7 cellular contexts compared by ENCODE assay signal in genomic region chr10:125900963-125901362, GRCh38. TPM values are rescaled to one million over a fixed set of nuclear protein-coding genes. Genes with fewer than 3 reads are reported as not detected.
A peak's percentile ranks its signal among the peaks of the same experiment; 100 is the strongest.
DNase-seq lines count a peak whose midpoint lies in the region; FAIRE-seq and TF ChIP-seq lines count a peak whose summit lies in the region.
"Not testable (repeated sequence)": the region's sequence is repeated elsewhere in the genome, so short reads cannot be mapped to it uniquely, and the experiment has no call there.

No MANE protein-coding gene starts in this region.

- H3K27me3 Mint-ChIP-seq in astrocyte (ENCODE audit: low read depth, unreplicated experiment); endodermal cell (ENCODE audit: insufficient read depth): not testable (repeated sequence)

- H3K9ac ChIP-seq in astrocyte (ENCODE audit: low read length); endodermal cell (ENCODE audit: extremely low read depth, low read length, poor library complexity, severe bottlenecking): not testable (repeated sequence)

- not testable (repeated sequence) for H4K20me1 ChIP-seq in astrocyte (ENCODE audit: insufficient read depth, low read length)

- H3K4me3 Mint-ChIP-seq in astrocyte (ENCODE audit: unreplicated experiment); endodermal cell: not testable (repeated sequence)

- H2AFZ ChIP-seq in astrocyte (ENCODE audit: low read depth, low read length), result not testable (repeated sequence)

- not testable (repeated sequence) for H3K4me3 ChIP-seq in astrocyte (ENCODE audit: insufficient read depth, low read depth, low read length); endodermal cell (ENCODE audit: low read length); skin epidermis

- H3K36me3 Mint-ChIP-seq in astrocyte (ENCODE audit: low read depth, unreplicated experiment), result not testable (repeated sequence)
- H3K36me3 Mint-ChIP-seq in endodermal cell (ENCODE audit: low read depth), result peaks cover 11% of the 10 kb centered on the region

- peak overlapping the region; percentile 41 for H3K4me2 ChIP-seq in astrocyte (ENCODE audit: low read length)

- not testable (repeated sequence) for H3K9me3 ChIP-seq in astrocyte (ENCODE audit: insufficient read depth, low read depth, low read length); endodermal cell (ENCODE audit: control insufficient read depth, low read length)

- not testable (repeated sequence) for H3K27me3 ChIP-seq in astrocyte (ENCODE audit: insufficient read depth, low read length); endodermal cell (ENCODE audit: control insufficient read depth, insufficient read depth, low read length, poor library complexity, severe bottlenecking)

- WGBS in endodermal cell (ENCODE audit: insufficient coverage in 1 of 2, insufficient read length in 1 of 2), 2 experiments, result 87% methylated on average over 2 of the region's 3 CpGs; no CpG with 5 or more reads in 1 of the 2 experiments

- H3K79me2 ChIP-seq in astrocyte (ENCODE audit: insufficient read depth, low read length), result not testable (repeated sequence)

- H3K4me1 Mint-ChIP-seq in astrocyte (ENCODE audit: low read depth, unreplicated experiment) (peaks cover 19% of the 10 kb centered on the region), endodermal cell (peaks cover 16% of the 10 kb centered on the region)

- H3K36me3 ChIP-seq in astrocyte (ENCODE audit: insufficient read depth, low read length); endodermal cell (ENCODE audit: control insufficient read depth, insufficient read depth, low read length): not testable (repeated sequence)

- H3K27ac ChIP-seq in astrocyte (ENCODE audit: low read depth, low read length) (peak overlapping the region; percentile 38), skin epidermis (peak overlapping the region in 12 of 21 experiments; percentile 6 to 74 (median 50))
- H3K27ac ChIP-seq in endodermal cell (ENCODE audit: low read depth, low read length), result not testable (repeated sequence)

- H3K27ac Mint-ChIP-seq in astrocyte (ENCODE audit: unreplicated experiment) (peak overlapping the region; percentile 36), endodermal cell (peak overlapping the region; percentile 40)

- H3K9me3 Mint-ChIP-seq in astrocyte (ENCODE audit: unreplicated experiment), result not testable (repeated sequence)
- peaks cover 16% of the 10 kb centered on the region for H3K9me3 Mint-ChIP-seq in endodermal cell

- peak; percentile 50 for DNase-seq in DMS53 (lab: John Stamatoyannopoulos, UW)
- DNase-seq in HT-29 (ENCODE audit: low spot score), result peak; percentile 61
- DNase-seq in RCC 7860 (ENCODE audit: low spot score), result peak; percentile 80
- DNase-seq in astrocyte (ENCODE audit: low read depth), result peak; percentile 85
- peak; percentile 66 for DNase-seq in endodermal cell
- DNase-seq in islet precursor cell, result peak; percentile 82

- FAIRE-seq in RCC 7860 (lab: Jason Lieb, UNC), result peak; percentile 42
- not testable (repeated sequence) for FAIRE-seq in astrocyte (lab: Jason Lieb, UNC)

- TF ChIP-seq CTCF in astrocyte (IDR thresholded peaks at IDR 0.05; ENCODE audit: insufficient read depth, low read depth, low read length); endodermal cell (conservative IDR thresholded peaks at IDR 0.05): not testable (repeated sequence)

- not testable (repeated sequence) for H3K4me1 ChIP-seq in astrocyte (ENCODE audit: insufficient read depth, low read length); endodermal cell (ENCODE audit: control insufficient read depth, insufficient read depth, low read length)

RNA-seq across cellular contexts. Expression of gene FANK1, which starts 4.6 kb away (rescaled TPM):
- total RNA-seq in HT-29 (2014; rRNA removed; shearing (Covaris generic)), result 1.6 and 4.0 TPM in 2 replicates
- total RNA-seq in astrocyte (9.7 and 12.1 TPM in 2 replicates), endodermal cell (10 to 100 TPM in 1 of 2 donors, 1 to 10 TPM in 1; 7.7 to 10.0 TPM)
- polyA plus RNA-seq in endodermal cell (2013, experiment 1 of 2), result 4.0 TPM
- polyA plus RNA-seq in endodermal cell (2013, experiment 2 of 2), result 3.5 TPM

RNA-seq across cellular contexts. Expression of gene DHX32, which starts 19.9 kb away (rescaled TPM):
- 26.6 and 29.1 TPM in 2 replicates for total RNA-seq in HT-29 (2014; rRNA removed; shearing (Covaris generic))
- total RNA-seq in astrocyte (39.4 and 41.7 TPM in 2 replicates), endodermal cell (10 to 100 TPM; 25.4 to 38.1 TPM)
- 25.7 TPM for polyA plus RNA-seq in endodermal cell (2013, experiment 1 of 2)
- 26.2 TPM for polyA plus RNA-seq in endodermal cell (2013, experiment 2 of 2)
